ENCODE assay signal across 8 cellular contexts in the genomic region with DNA sequence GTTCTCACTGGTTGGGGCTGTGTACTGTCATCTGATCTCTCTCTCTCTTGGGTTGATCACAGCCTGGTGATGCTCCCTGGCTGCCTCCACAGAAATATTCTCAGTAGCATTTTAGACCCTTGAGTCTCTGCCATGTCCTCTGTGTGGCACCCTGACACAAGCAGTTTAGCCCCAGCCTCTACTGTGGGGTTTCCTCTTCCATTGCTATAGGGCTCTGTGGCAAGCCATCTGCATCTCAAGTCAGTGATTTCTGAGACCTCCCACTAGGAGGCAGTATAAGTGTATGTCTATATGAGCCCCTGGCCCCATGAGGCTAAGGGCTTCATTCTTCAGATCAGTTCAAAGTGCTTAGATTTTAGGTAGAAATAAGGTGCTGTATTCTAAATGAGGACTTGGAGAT. TPM values are rescaled to one million over a fixed set of nuclear protein-coding genes. Genes with fewer than 3 reads are reported as not detected.
A peak's percentile ranks its signal among the peaks of the same experiment; 100 is the strongest.
DNase-seq lines count a peak whose midpoint lies in the region; ATAC-seq lines count a peak whose summit lies in the region.

No MANE protein-coding gene starts in this region.

- no peaks in the 10 kb centered on the region for H3K27me3 ChIP-seq in SJCRH30

- DNase-seq in COR-L47 (lab: John Stamatoyannopoulos, UW), result peak; percentile 62
- peak; percentile 19 for DNase-seq in GM19240 (ENCODE audit: insufficient read length, low spot score)
- peak; percentile 1 to 7 for DNase-seq in Kasumi-1 (lab: John Stamatoyannopoulos, UW)
- DNase-seq in SJCRH30, result peak; percentile 74 to 88
- peak; percentile 74 for DNase-seq in iPS DF 4.7 (ENCODE audit: extremely low read depth, low spot score)
- DNase-seq in MV-4-11 (lab: John Stamatoyannopoulos, UW), result no peak
- DNase-seq in stimulated activated naive CD4-positive, alpha-beta T cell treated with Interleukin-2 at 50 U/mL for 16 hours (lab: John Stamatoyannopoulos, UW), result no peak

- H3K4me1 ChIP-seq in SJCRH30, result peaks cover 3% of the 10 kb centered on the region; the same call in 1 of the 2 replicates

- no peak overlapping the region for H3K27ac ChIP-seq in SJCRH30

- H3K9me3 ChIP-seq in SJCRH30 (replicated peaks), result no peaks in the 10 kb centered on the region

- no peaks in the 10 kb centered on the region for H3K36me3 ChIP-seq in SJCRH30

- no peak overlapping the region for H3K4me3 ChIP-seq in SJCRH30

- ATAC-seq in GM18873 (IDR thresholded peaks at IDR 0.05; ENCODE audit: low FRiP score, unreplicated experiment), result no peak

RNA-seq across cellular contexts. Expression of gene PLAAT1, which starts 50.6 kb away (rescaled TPM):
- 25.2 and 27.1 TPM in 2 replicates for total RNA-seq in SJCRH30 (2014; rRNA removed; shearing (Covaris generic))

Comparison
In these comparisons a context has a peak if more than half of its experiments do, and no peak if none do; other contexts are left out.
1. DNase-seq: peak in COR-L47 (single experiment), GM19240 (single experiment), Kasumi-1 (2 of 2), SJCRH30 (2 of 2) and iPS DF 4.7 (single experiment); none in MV-4-11 (single experiment) and stimulated activated naive CD4-positive, alpha-beta T cell treated with Interleukin-2 at 50 U/mL for 16 hours (single experiment).